8 cellular contexts compared by ENCODE assay signal in genomic region chr2:238320648-238321281, GRCh38. TPM values are rescaled to one million over a fixed set of nuclear protein-coding genes. Genes with fewer than 3 reads are reported as not detected.
DNase-seq lines count a peak whose midpoint lies in the region; ATAC-seq and TF ChIP-seq lines count a peak whose summit lies in the region.

No MANE protein-coding gene starts in this region.

- no peaks in the 10 kb centered on the region for H3K36me3 Mint-ChIP-seq in activated CD4-positive, alpha-beta memory T cell treated with anti-CD3 and anti-CD28 coated beads, Interleukin-2, amount 10 ng/mL, durations not matched to agents 7 days and 5 days (ENCODE audit: low read depth)

- H3K4me3 ChIP-seq in AG04450 (ENCODE audit: low read depth, low read length), result peak overlapping the region; percentile 71
- peak overlapping the region; percentile 84 to 93 for H3K4me3 ChIP-seq in right atrium auricular region
- peak overlapping the region; percentile 59 for H3K4me3 ChIP-seq in skeletal muscle cell (ENCODE audit: low read depth, low read length)

- H3K27me3 ChIP-seq in AG04450 (ENCODE audit: control insufficient read depth, insufficient read depth, low read length), result peaks cover 3% of the 10 kb centered on the region
- no peaks in the 10 kb centered on the region for H3K27me3 ChIP-seq in right atrium auricular region

- peaks cover 0 to 21% of the 10 kb centered on the region in 2 donors for H3K4me1 ChIP-seq in right atrium auricular region

- CTCF ChIA-PET in AG04450 (lab: Charles Lee), result no interaction called here
- CTCF ChIA-PET in activated CD4-positive, alpha-beta memory T cell treated with anti-CD3 and anti-CD28 coated beads, Interleukin-2, amount 10 ng/mL, durations not matched to agents 7 days and 5 days (lab: Charles Lee), result no interaction called here

- no peaks in the 10 kb centered on the region for H3K9me3 Mint-ChIP-seq in activated CD4-positive, alpha-beta memory T cell treated with anti-CD3 and anti-CD28 coated beads, Interleukin-2, amount 10 ng/mL, durations not matched to agents 7 days and 5 days

- peaks cover 12% of the 10 kb centered on the region for H3K27me3 Mint-ChIP-seq in activated CD4-positive, alpha-beta memory T cell treated with anti-CD3 and anti-CD28 coated beads, Interleukin-2, amount 10 ng/mL, durations not matched to agents 7 days and 5 days

- POLR2A ChIA-PET in AG04450 (lab: Yijun Ruan, JAX), result no interaction called here
- POLR2A ChIA-PET in activated CD4-positive, alpha-beta memory T cell treated with anti-CD3 and anti-CD28 coated beads, Interleukin-2, amount 10 ng/mL, durations not matched to agents 7 days and 5 days (lab: Charles Lee), result interaction anchor here (1.3 kb wide), 1 partner anchor 33 kb away, joined by 4 read pairs; the partner anchor contains the start of gene PER2

- H3K4me1 Mint-ChIP-seq in activated CD4-positive, alpha-beta memory T cell treated with anti-CD3 and anti-CD28 coated beads, Interleukin-2, amount 10 ng/mL, durations not matched to agents 7 days and 5 days, result peaks cover 22% of the 10 kb centered on the region

- TF ChIP-seq CTCF in AG04450 (IDR thresholded peaks at IDR 0.05; ENCODE audit: low read depth, low read length) (no peak), right atrium auricular region (IDR thresholded peaks at IDR 0.05) (no peak)

- no peak overlapping the region for H3K27ac Mint-ChIP-seq in activated CD4-positive, alpha-beta memory T cell treated with anti-CD3 and anti-CD28 coated beads, Interleukin-2, amount 10 ng/mL, durations not matched to agents 7 days and 5 days

- H3K27ac ChIP-seq in AG04450 (ENCODE audit: low read depth, low read length), result no peak overlapping the region
- peak overlapping the region; percentile 26 to 48 for H3K27ac ChIP-seq in right atrium auricular region

- H3K9me3 ChIP-seq in AG04450 (ENCODE audit: control insufficient read depth, insufficient read depth, low read length) (no peaks in the 10 kb centered on the region), right atrium auricular region (no peaks in the 10 kb centered on the region)

- no peaks in the 10 kb centered on the region for H3K36me3 ChIP-seq in right atrium auricular region

- peak overlapping the region; percentile 70 for H3K4me3 Mint-ChIP-seq in activated CD4-positive, alpha-beta memory T cell treated with anti-CD3 and anti-CD28 coated beads, Interleukin-2, amount 10 ng/mL, durations not matched to agents 7 days and 5 days

- no peak for DNase-seq in AG04450 (ENCODE audit: low read depth, low spot score)
- DNase-seq in activated CD4-positive, alpha-beta memory T cell treated with anti-CD3 and anti-CD28 coated beads, Interleukin-2, amount 10 ng/mL, durations not matched to agents 7 days and 5 days, result no peak
- DNase-seq in right atrium auricular region (ENCODE audit: low spot score), result no peak
- DNase-seq in skeletal muscle cell (ENCODE audit: low read depth), result no peak
- DNase-seq in medulla oblongata (ENCODE audit: extremely low spot score), result no peak
- no peak for DNase-seq in SK-N-DZ (ENCODE audit: low spot score)

- ATAC-seq in GM18873 (IDR thresholded peaks at IDR 0.05; ENCODE audit: low FRiP score, unreplicated experiment) (peak; percentile 21), HG03103 (IDR thresholded peaks at IDR 0.05; ENCODE audit: low read depth, unreplicated experiment) (peak; percentile 36)

RNA-seq across cellular contexts. Expression of gene TRAF3IP1, which starts 0.4 kb away (rescaled TPM):
- polyA plus RNA-seq in AG04450 (2011; rRNA removed), result 5.9 and 7.3 TPM in 2 replicates
- 9.5 and 10.5 TPM in 2 replicates for polyA minus RNA-seq in AG04450 (2011; rRNA and poly(A)+ RNA removed)
- 1 to 10 TPM; 5.4 to 7.0 TPM for total RNA-seq in activated CD4-positive, alpha-beta memory T cell treated with anti-CD3 and anti-CD28 coated beads, Interleukin-2, amount 10 ng/mL, durations not matched to agents 7 days and 5 days
- 1 to 10 TPM; 5.0 to 5.8 TPM for total RNA-seq in right atrium auricular region
- polyA plus RNA-seq in SK-N-DZ (2014; cell fraction: cytosol; rRNA removed), result 5.2 and 6.8 TPM in 2 replicates
- polyA plus RNA-seq in SK-N-DZ (2014; cell fraction: nucleus; rRNA removed), result 1.8 and 2.7 TPM in 2 replicates

RNA-seq across cellular contexts. Expression of gene PER2, which starts 32.4 kb away (rescaled TPM):
- 1.7 and 1.9 TPM in 2 replicates for polyA plus RNA-seq in AG04450 (2011; rRNA removed)
- 8.0 and 8.9 TPM in 2 replicates for polyA minus RNA-seq in AG04450 (2011; rRNA and poly(A)+ RNA removed)
- 1 to 10 TPM; 8.7 to 9.2 TPM for total RNA-seq in activated CD4-positive, alpha-beta memory T cell treated with anti-CD3 and anti-CD28 coated beads, Interleukin-2, amount 10 ng/mL, durations not matched to agents 7 days and 5 days
- 1 to 10 TPM; 5.2 to 9.4 TPM for total RNA-seq in right atrium auricular region
- 0.90 and 1.0 TPM in 2 replicates for polyA plus RNA-seq in SK-N-DZ (2014; cell fraction: cytosol; rRNA removed)
- 0.71 and 3.6 TPM in 2 replicates for polyA plus RNA-seq in SK-N-DZ (2014; cell fraction: nucleus; rRNA removed)
